ENCODE assay signal across 1 cellular context in the genomic region with DNA sequence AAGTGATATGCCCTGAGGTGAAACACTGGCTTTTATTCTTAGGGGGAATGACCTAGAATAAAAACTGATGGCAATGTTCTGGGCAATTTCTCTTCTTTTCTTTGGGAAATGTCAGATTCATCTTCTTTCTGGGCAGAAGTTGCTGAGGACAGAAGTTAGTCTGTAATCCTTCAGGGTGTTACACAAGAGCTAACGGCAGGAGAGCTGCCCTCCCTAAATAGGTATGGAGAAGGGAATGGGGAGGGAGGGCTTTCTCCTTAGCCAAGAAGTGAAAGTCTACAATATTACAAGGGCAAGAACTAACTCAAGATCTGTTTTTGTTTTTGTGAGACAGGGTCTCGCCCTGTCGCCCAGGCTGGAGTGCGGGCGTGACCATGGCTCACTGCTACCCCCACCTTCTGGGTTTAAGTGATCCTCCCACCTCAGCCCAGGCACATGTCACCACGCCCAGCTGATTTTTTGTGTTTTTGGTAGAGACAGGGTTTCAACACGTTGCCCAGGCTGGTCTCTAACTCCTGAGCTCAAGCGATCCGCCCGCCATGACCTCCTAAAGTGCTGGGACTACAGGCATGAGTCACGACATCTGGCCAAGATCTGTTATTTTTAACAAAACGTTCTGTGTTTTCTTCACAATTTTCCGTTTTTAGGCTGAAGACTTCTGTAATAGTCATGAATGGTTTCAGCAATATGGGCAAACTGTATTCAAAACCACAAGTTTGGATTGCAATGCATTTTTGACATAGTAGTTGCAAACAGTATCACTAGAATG.
TF ChIP-seq lines count a peak whose summit lies in the region.

No MANE protein-coding gene starts in this region.

TF ChIP-seq in HepG2, 621 proteins besides CTCF, POLR2A, EP300 and RAD21:
- no peak for TF ChIP-seq ZNF10 (CRISPR knock-in tag; IDR thresholded peaks at IDR 0.05; ENCODE audit: borderline replicate concordance, low read depth)
- TF ChIP-seq, protein P1, sequence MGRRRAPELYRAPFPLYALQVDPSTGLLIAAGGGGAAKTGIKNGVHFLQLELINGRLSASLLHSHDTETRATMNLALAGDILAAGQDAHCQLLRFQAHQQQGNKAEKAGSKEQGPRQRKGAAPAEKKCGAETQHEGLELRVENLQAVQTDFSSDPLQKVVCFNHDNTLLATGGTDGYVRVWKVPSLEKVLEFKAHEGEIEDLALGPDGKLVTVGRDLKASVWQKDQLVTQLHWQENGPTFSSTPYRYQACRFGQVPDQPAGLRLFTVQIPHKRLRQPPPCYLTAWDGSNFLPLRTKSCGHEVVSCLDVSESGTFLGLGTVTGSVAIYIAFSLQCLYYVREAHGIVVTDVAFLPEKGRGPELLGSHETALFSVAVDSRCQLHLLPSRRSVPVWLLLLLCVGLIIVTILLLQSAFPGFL (CRISPR knock-in tag; IDR thresholded peaks at IDR 0.05) = no peak
- TF ChIP-seq FOXA3 (CRISPR knock-in tag; IDR thresholded peaks at IDR 0.05) = no peak
- TF ChIP-seq TOE1 (CRISPR knock-in tag; IDR thresholded peaks at IDR 0.05) = no peak
- TF ChIP-seq ZNF414 (CRISPR knock-in tag; IDR thresholded peaks at IDR 0.05) = no peak
- TF ChIP-seq AKAP8 (CRISPR knock-in tag; IDR thresholded peaks at IDR 0.05) = no peak
- TF ChIP-seq GATAD2A (CRISPR knock-in tag; IDR thresholded peaks at IDR 0.05) = no peak
- no peak for TF ChIP-seq BCL6 (CRISPR knock-in tag; IDR thresholded peaks at IDR 0.05)
- no peak for TF ChIP-seq ZNF781 (CRISPR knock-in tag; IDR thresholded peaks at IDR 0.05; ENCODE audit: borderline replicate concordance, not compliant biosample characterization)
